23 cellular contexts compared by ENCODE assay signal in genomic region chr18:59674534-59674933, GRCh38. TPM values are rescaled to one million over a fixed set of nuclear protein-coding genes. Genes with fewer than 3 reads are reported as not detected.
"Had no signal": no experiment of that assay in that cellular context is flagged by ENCODE, and none has a peak within 500 bp of the region (broad histone marks: within the 10 kb centered on the region; RNA-seq: fewer than 3 reads in every experiment).

No MANE protein-coding gene starts in this region.

- H3K9ac ChIP-seq: KMS-11 had no signal

- H3K27ac ChIP-seq: KMS-11, SJSA1, SK-N-MC had no signal

- H3K9me3 Mint-ChIP-seq: IgD-negative memory B cell had no signal

- H3K4me1 Mint-ChIP-seq: IgD-negative memory B cell had no signal

- H3K9me3 ChIP-seq: SJSA1 had no signal

- H3K27ac Mint-ChIP-seq: IgD-negative memory B cell had no signal

- H3K36me3 Mint-ChIP-seq: IgD-negative memory B cell had no signal

- H3K4me1 ChIP-seq: SJSA1 had no signal

- H3K4me2 ChIP-seq: KMS-11 had no signal

- ATAC-seq: K562 had no signal

- H3K4me3 ChIP-seq: K562, SJSA1, SK-N-MC had no signal

- H3K27me3 ChIP-seq: SJSA1 had no signal

- DNase-seq: Kasumi-1, MM.1S, NCI-H1092 treated with DMSO at 0.1 percent for 48 hours, NCI-H1436, NCI-H187, NCI-H2029, NCI-H2081 treated with DMSO at 0.1 percent for 48 hours, NCI-H2171, NCI-H226, NCI-H446, NCI-H510A, NCI-H524 treated with DMSO at 0.1 percent for 48 hours, NCI-H69, NCI-H774, Right ventricle myocardium superior, RPMI8226, SIG-M5 had no signal

- H3K36me3 ChIP-seq: SJSA1 had no signal

- H3K4me3 Mint-ChIP-seq: IgD-negative memory B cell had no signal

RNA-seq across cellular contexts. Expression of gene CCBE1, which starts 22.7 kb away (rescaled TPM):
- total RNA-seq: HT-29 had no signal
- polyA plus RNA-seq: IgD-negative memory B cell, K562 had no signal
